27 cellular contexts compared by ENCODE assay signal in genomic region chr12:67939611-67940010, GRCh38. TPM values are rescaled to one million over a fixed set of nuclear protein-coding genes. Genes with fewer than 3 reads are reported as not detected.
"Had no signal": no experiment of that assay in that cellular context is flagged by ENCODE, and none has a peak within 500 bp of the region (broad histone marks: within the 10 kb centered on the region; RNA-seq: fewer than 3 reads in every experiment).

No MANE protein-coding gene starts in this region.

- H3K4me3 ChIP-seq: esophagus squamous epithelium, lower lobe of right lung, right lobe of liver, stomach, tibial artery, upper lobe of right lung had no signal

- ATAC-seq: activated CD4-positive, CD25-positive, alpha-beta regulatory T cell treated with anti-CD3 and anti-CD28 coated beads, Interleukin-2, amount 50 U/mL, for 24 hours; lower lobe of right lung; natural killer cell treated with Interleukin-12 subunit alpha and Interleukin-12 subunit beta and Interleukin-15 and Interleukin-18, amount 100 ng/mL, for 72 hours; right lobe of liver; stimulated activated naive B cell treated with anti-CD40 and anti-IgM and Interleukin-4, amounts not matched to agents 10 μg/mL and 1 μg/mL and 100 μg/mL, for 72 hours; upper lobe of right lung had no signal

- H3K9me3 ChIP-seq: esophagus squamous epithelium, lower lobe of right lung, right lobe of liver, stomach, tibial artery, upper lobe of right lung had no signal

- H3K4me1 ChIP-seq: right lobe of liver had no signal

- H3K36me3 ChIP-seq: esophagus squamous epithelium, lower lobe of right lung, right lobe of liver, stomach, tibial artery, upper lobe of right lung, WERI-Rb-1 had no signal

- H3K27ac ChIP-seq: lower lobe of right lung, right lobe of liver, stomach, tibial artery, upper lobe of right lung, WERI-Rb-1 had no signal

- H3K27me3 ChIP-seq: esophagus squamous epithelium, right lobe of liver, stomach, tibial artery, upper lobe of right lung had no signal

- DNase-seq: activated CD4-positive, alpha-beta T cell treated with anti-CD3 and anti-CD28 coated beads for 48 hours; activated CD4-positive, alpha-beta T cell treated with anti-CD3 and anti-CD28 coated beads, Interleukin-2, amount 50 U/mL, for 48 hours; activated CD8-positive, alpha-beta memory T cell treated with anti-CD3 and anti-CD28 coated beads for 24 hours; activated effector memory CD4-positive, alpha-beta T cell treated with anti-CD3 and anti-CD28 coated beads, Interleukin-2, amount 50 U/mL, for 16 hours; activated naive CD4-positive, alpha-beta T cell treated with anti-CD3 and anti-CD28 coated beads for 36 hours; activated naive CD8-positive, alpha-beta T cell treated with anti-CD3 and anti-CD28 coated beads, Interleukin-2, amount 10 ng/mL, durations not matched to agents 7 days and 5 days; amniotic stem cell; endodermal cell; esophagus squamous epithelium; foreskin melanocyte; hypothalamus; immature natural killer cell; kidney; lower lobe of right lung; mesenchymal stem cell; right lobe of liver; small intestine; stimulated activated CD4-positive, alpha-beta T cell treated with anti-CD3 and anti-CD28 coated beads, Interleukin-1b, Interleukin-23, amount 100 ng/mL, for 48 hours; stimulated activated naive B cell treated with anti-CD40 and anti-IgM and Interleukin-4, amounts not matched to agents 10 μg/mL and 1 μg/mL and 100 μg/mL, for 72 hours; stomach; SW 1271; T-helper 9 cell; tibial artery; upper lobe of right lung; WERI-Rb-1 had no signal

RNA-seq across cellular contexts. Expression of gene IFNG-AS1, which starts 49.6 kb away (rescaled TPM):
- total RNA-seq: endodermal cell, lower lobe of right lung, stomach, upper lobe of right lung had no signal
- polyA plus RNA-seq: small intestine, stomach had no signal
